In genomic region chr4:150318527-150318926, GRCh38 we compare ENCODE assay signal across 1 cellular context.
TF ChIP-seq lines count a peak whose summit lies in the region.

No MANE protein-coding gene starts in this region.

TF ChIP-seq in K562, 482 proteins besides CTCF, POLR2A, EP300 and RAD21 (continued from another document):
- TF ChIP-seq SP1 (CRISPR knock-in tag; IDR thresholded peaks at IDR 0.05) (peak; percentile 38; the same call in 1 of the 2 replicates), ARNT (IDR thresholded peaks at IDR 0.05) (peak in 1 of 2 experiments; percentile 76; a peak in 1 of 4 replicates), NFE2L1 (tag; IDR thresholded peaks at IDR 0.05; ENCODE audit: borderline replicate concordance, low read depth) (peak; percentile 80), ARID1B (IDR thresholded peaks at IDR 0.05) (no peak), SMARCA4 (IDR thresholded peaks at IDR 0.05) (peak; percentile 59), ZNF316 (IDR thresholded peaks at IDR 0.05) (peak; percentile 89), RFX5 (IDR thresholded peaks at IDR 0.05; ENCODE audit: low read depth, low read length) (no peak), PBX2 (CRISPR knock-in tag; IDR thresholded peaks at IDR 0.05; ENCODE audit: low read depth) (no peak), PBX2 (tag; conservative IDR thresholded peaks at IDR 0.05; ENCODE audit: low read depth) (0 out of 2 replicates have a peak, but pooled peaks have one; percentile 7), TRIM28 (IDR thresholded peaks at IDR 0.05) (peak; percentile 49; the same call in 1 of the 2 replicates), PPARD (CRISPR knock-in tag; IDR thresholded peaks at IDR 0.05) (no peak), SRSF7 (optimal IDR thresholded peaks at IDR 0.05; ENCODE audit: low read depth, low read length) (no peak), SREBF1 (IDR thresholded peaks at IDR 0.05; ENCODE audit: borderline replicate concordance, low read depth, low read length) (no peak), SOX6 (IDR thresholded peaks at IDR 0.05) (peak; percentile 53), ATF1 (CRISPR knock-in tag; IDR thresholded peaks at IDR 0.05) (no peak), ATF1 (tag; IDR thresholded peaks at IDR 0.05) (no peak), TFAP4 (CRISPR knock-in tag; IDR thresholded peaks at IDR 0.05; ENCODE audit: borderline replicate concordance) (no peak), POLR2H (tag; IDR thresholded peaks at IDR 0.05; ENCODE audit: low read depth) (0 out of 2 replicates have a peak, but pooled peaks have one; percentile 28), PKNOX1 (IDR thresholded peaks at IDR 0.05) (peak; percentile 18; the same call in 1 of the 2 replicates), ATF3 (IDR thresholded peaks at IDR 0.05) (no peak), ATF3 (CRISPR knock-in tag; conservative IDR thresholded peaks at IDR 0.05) (no peak), MAFG (tag; conservative IDR thresholded peaks at IDR 0.05) (peak; percentile 94), CBX2 (IDR thresholded peaks at IDR 0.05; ENCODE audit: insufficient read depth, low read length, poor library complexity, severe bottlenecking) (no peak), ZBTB40 (IDR thresholded peaks at IDR 0.05) (no peak), ZBTB40 (CRISPR knock-in tag; IDR thresholded peaks at IDR 0.05) (no peak), CHCHD3 (CRISPR knock-in tag; IDR thresholded peaks at IDR 0.05) (no peak), ZNF436 (CRISPR knock-in tag; IDR thresholded peaks at IDR 0.05) (no peak), BACH1 (tag; IDR thresholded peaks at IDR 0.05) (peak; percentile 82), ZBTB9 (CRISPR knock-in tag; IDR thresholded peaks at IDR 0.05) (no peak), ZSCAN29 (IDR thresholded peaks at IDR 0.05) (no peak), RUNX1 (IDR thresholded peaks at IDR 0.05; ENCODE audit: low read depth) (no peak), CTBP1 (IDR thresholded peaks at IDR 0.05; ENCODE audit: borderline replicate concordance) (peak; percentile 35; the same call in 1 of the 2 replicates), GTF2A2 (tag; IDR thresholded peaks at IDR 0.05) (no peak), KLF6 (CRISPR knock-in tag; IDR thresholded peaks at IDR 0.05; ENCODE audit: borderline replicate concordance) (no peak), TAF7 (tag; IDR thresholded peaks at IDR 0.05) (0 out of 2 replicates have a peak, but pooled peaks have one; percentile 35)
